1 cellular context compared by ENCODE assay signal in the genomic region with DNA sequence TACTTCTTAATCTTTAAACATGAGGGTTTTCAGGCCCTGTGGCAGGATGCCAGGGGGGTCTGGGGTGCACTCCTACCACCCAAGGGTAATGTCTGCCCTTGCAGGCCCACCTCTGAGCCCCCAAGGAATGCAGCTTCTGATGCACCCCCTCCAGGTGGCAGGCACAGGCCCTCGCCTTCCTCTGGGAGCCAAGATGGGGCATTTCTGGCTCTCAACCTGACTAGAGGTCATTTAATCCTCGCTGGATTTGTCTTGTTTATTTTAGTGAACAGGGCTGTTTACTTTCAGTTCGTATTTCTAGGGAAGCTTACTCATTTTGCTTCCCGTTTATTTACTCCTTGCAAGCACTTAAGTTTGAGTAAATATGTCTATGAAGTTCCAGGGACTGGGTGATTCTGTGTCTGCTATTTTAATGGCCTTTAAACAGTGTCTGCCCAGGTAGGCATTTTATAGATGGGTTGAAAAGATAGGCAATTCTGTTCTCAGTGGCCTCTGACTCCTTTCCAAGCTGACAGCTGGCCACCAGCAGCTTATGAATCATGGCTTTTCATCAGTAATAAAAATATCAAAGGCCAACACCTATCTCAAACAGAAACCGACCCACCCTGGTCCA.
A peak's percentile ranks its signal among the peaks of the same experiment; 100 is the strongest.
TF ChIP-seq lines count a peak whose summit lies in the region.

No MANE protein-coding gene starts in this region.

TF ChIP-seq in K562, 482 proteins besides CTCF, POLR2A, EP300 and RAD21:
- no peak for TF ChIP-seq SMARCB1 (IDR thresholded peaks at IDR 0.05; ENCODE audit: insufficient read length, low read depth)
- 0 out of 4 replicates have a peak, but pooled peaks of 1 of the 2 experiments have one; percentile 7 for TF ChIP-seq FOXA3 (CRISPR knock-in tag; conservative IDR thresholded peaks at IDR 0.05 in 1 of 2, IDR thresholded peaks at IDR 0.05 in 1 of 2)
TF ChIP-seq in K562: peak in this region for 1.
